Comparison of ENCODE assay signal across 8 cellular contexts in the genomic region with DNA sequence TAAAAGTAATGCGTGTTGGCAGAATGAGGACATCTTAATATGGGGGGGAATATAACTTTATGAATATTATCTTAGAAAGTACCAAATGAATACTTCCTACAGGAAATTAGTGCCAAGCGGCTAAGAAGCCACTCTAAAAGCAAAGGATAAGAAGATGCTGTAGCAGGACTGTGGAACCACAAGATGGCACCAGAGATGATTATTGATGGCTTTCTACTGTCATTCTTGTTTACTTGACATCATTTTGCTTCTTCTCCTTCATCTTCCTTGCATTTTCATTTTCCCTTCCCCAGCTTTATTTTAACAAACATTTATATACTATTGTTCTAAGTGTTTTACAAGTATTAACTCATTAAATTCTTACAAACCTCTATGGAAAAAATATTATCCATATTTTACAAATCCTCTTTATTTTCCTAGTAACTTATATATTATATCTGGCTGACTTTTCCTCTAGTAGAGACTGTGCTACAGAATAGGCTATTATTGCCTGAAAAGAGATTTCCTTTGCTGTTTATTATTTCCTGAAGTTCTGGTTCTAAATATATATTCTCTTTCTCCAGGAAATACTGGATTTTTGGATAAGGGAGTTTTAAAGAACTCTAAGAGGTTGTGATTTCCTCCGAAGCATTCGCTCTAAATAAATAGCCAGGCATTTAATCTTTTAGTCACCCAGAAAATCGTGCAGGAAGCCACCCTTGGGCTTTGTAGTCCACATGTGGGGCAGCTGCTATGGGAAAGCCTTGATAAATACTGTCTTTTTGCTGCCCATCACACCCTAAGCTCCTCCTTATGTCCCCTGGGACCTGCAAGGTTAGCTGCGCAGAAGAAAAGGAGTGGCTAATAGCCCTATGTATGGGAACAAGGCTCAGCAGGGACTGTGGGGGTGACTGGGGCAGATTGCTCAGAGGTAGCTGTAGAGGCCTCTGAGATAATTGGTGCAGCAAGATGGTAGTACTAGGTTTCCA. TPM values are rescaled to one million over a fixed set of nuclear protein-coding genes. Genes with fewer than 3 reads are reported as not detected.
DNase-seq lines count a peak whose midpoint lies in the region; ATAC-seq, FAIRE-seq and TF ChIP-seq lines count a peak whose summit lies in the region.

No MANE protein-coding gene starts in this region.

- H3K9me3 Mint-ChIP-seq in activated CD8-positive, alpha-beta T cell treated with anti-CD3 and anti-CD28 coated beads, Interleukin-2, amount 10 ng/mL, durations not matched to agents 7 days and 5 days (ENCODE audit: insufficient read depth): no peaks in the 10 kb centered on the region

- peak; percentile 55 for DNase-seq in EH (ENCODE audit: low read depth)
- peak; percentile 18 to 21 for DNase-seq in HAP-1 (ENCODE audit: low spot score in 2 of 2)
- peak; percentile 46 for DNase-seq in MM.1S
- peak; percentile 44 for DNase-seq in activated CD8-positive, alpha-beta T cell treated with anti-CD3 and anti-CD28 coated beads, Interleukin-2, amount 10 ng/mL, durations not matched to agents 7 days and 5 days
- DNase-seq in hippocampal formation (lab: John Stamatoyannopoulos, UW): no peak

- no peaks in the 10 kb centered on the region for H3K79me2 ChIP-seq in MM.1S (ENCODE audit: low read length)

- H3K4me3 ChIP-seq in HAP-1 (no peak overlapping the region), MM.1S (ENCODE audit: low read length) (no peak overlapping the region)

- H3K27ac Mint-ChIP-seq in activated CD8-positive, alpha-beta T cell treated with anti-CD3 and anti-CD28 coated beads, Interleukin-2, amount 10 ng/mL, durations not matched to agents 7 days and 5 days: no peak overlapping the region

- in situ Hi-C loops in HAP-1 (cut with MboI; ENCODE audit: low sequenced_read_pairs): no loop called here

- no peaks in the 10 kb centered on the region for H4K20me1 ChIP-seq in MM.1S (ENCODE audit: insufficient read depth, low read length)

- peaks cover 40% of the 10 kb centered on the region for H3K4me1 Mint-ChIP-seq in activated CD8-positive, alpha-beta T cell treated with anti-CD3 and anti-CD28 coated beads, Interleukin-2, amount 10 ng/mL, durations not matched to agents 7 days and 5 days (ENCODE audit: low read depth)

- H3K27me3 ChIP-seq in HAP-1 (ENCODE audit: low read depth) (no peaks in the 10 kb centered on the region), MM.1S (replicated peaks; ENCODE audit: insufficient read depth, low read length) (no peaks in the 10 kb centered on the region)

- H3K9me2 ChIP-seq in MM.1S (replicated peaks; ENCODE audit: insufficient read depth, low read length): no peaks in the 10 kb centered on the region

- H3K4me1 ChIP-seq in HAP-1: no peaks in the 10 kb centered on the region
- no peaks in the 10 kb centered on the region for H3K4me1 ChIP-seq in MM.1S (ENCODE audit: low read length)

- H2AFZ ChIP-seq in MM.1S (ENCODE audit: low read length): no peak overlapping the region

- peak; percentile 63 for ATAC-seq in activated CD8-positive, alpha-beta T cell treated with anti-CD3 and anti-CD28 coated beads, Interleukin-2, amount 10 ng/mL, durations not matched to agents 7 days and 5 days
- ATAC-seq in HG02571 (IDR thresholded peaks at IDR 0.05; ENCODE audit: unreplicated experiment): no peak

- no peak overlapping the region for H3K9ac ChIP-seq in MM.1S (ENCODE audit: low read length)

- peaks cover 4% of the 10 kb centered on the region for H3K36me3 Mint-ChIP-seq in activated CD8-positive, alpha-beta T cell treated with anti-CD3 and anti-CD28 coated beads, Interleukin-2, amount 10 ng/mL, durations not matched to agents 7 days and 5 days (ENCODE audit: low read depth)

- no peak overlapping the region for H3K27ac ChIP-seq in MM.1S (ENCODE audit: low read length)

- no peaks in the 10 kb centered on the region for H3K36me3 ChIP-seq in HAP-1 (replicated peaks)
- no peaks in the 10 kb centered on the region for H3K36me3 ChIP-seq in MM.1S (replicated peaks; ENCODE audit: insufficient read depth, low read length)

- H3K4me2 ChIP-seq in MM.1S (ENCODE audit: low read depth, low read length): no peak overlapping the region

- peak; percentile 58 for TF ChIP-seq CTCF in MM.1S (IDR thresholded peaks at IDR 0.05; ENCODE audit: low read length)

- no peaks in the 10 kb centered on the region for H3K9me3 ChIP-seq in HAP-1
- no peaks in the 10 kb centered on the region for H3K9me3 ChIP-seq in MM.1S (replicated peaks; ENCODE audit: insufficient read depth, low read length)

- peak; percentile 70 for FAIRE-seq in A204.1 (lab: Jason Lieb, UNC)
- FAIRE-seq in islet of Langerhans (lab: Jason Lieb, UNC): peak; percentile 60

- CTCF ChIA-PET in activated CD8-positive, alpha-beta T cell treated with anti-CD3 and anti-CD28 coated beads, Interleukin-2, amount 10 ng/mL, durations not matched to agents 7 days and 5 days (lab: Charles Lee): interaction anchor here (0.7 to 3.7 kb wide), 13 partner anchors 8 to 70 kb away, joined by 3 to 37 read pairs (median 6); partner anchors contain the start of genes ODR4 and TPR

- no peaks in the 10 kb centered on the region for H3K27me3 Mint-ChIP-seq in activated CD8-positive, alpha-beta T cell treated with anti-CD3 and anti-CD28 coated beads, Interleukin-2, amount 10 ng/mL, durations not matched to agents 7 days and 5 days (ENCODE audit: low read depth)

- H3F3A ChIP-seq in MM.1S (ENCODE audit: insufficient read depth, low read length): no peaks in the 10 kb centered on the region

- no peak overlapping the region for H3K4me3 Mint-ChIP-seq in activated CD8-positive, alpha-beta T cell treated with anti-CD3 and anti-CD28 coated beads, Interleukin-2, amount 10 ng/mL, durations not matched to agents 7 days and 5 days

- POLR2A ChIA-PET in activated CD8-positive, alpha-beta T cell treated with anti-CD3 and anti-CD28 coated beads, Interleukin-2, amount 10 ng/mL, durations not matched to agents 7 days and 5 days (lab: Charles Lee): interaction anchor here (1.1 to 1.4 kb wide), 2 partner anchors 16 to 20 kb away, joined by 3 to 5 read pairs; no protein-coding TSS in a partner anchor

RNA-seq across cellular contexts. Expression of gene PRG4, which starts 9.2 kb away (rescaled TPM):
- total RNA-seq in activated CD8-positive, alpha-beta T cell treated with anti-CD3 and anti-CD28 coated beads, Interleukin-2, amount 10 ng/mL, durations not matched to agents 7 days and 5 days: under 1 TPM; 0.05 to 0.13 TPM

Comparison
In these comparisons a context has a peak if more than half of its experiments do, and no peak if none do; other contexts are left out.
1. DNase-seq: peak in EH (single experiment), HAP-1 (2 of 2), MM.1S (single experiment) and activated CD8-positive, alpha-beta T cell treated with anti-CD3 and anti-CD28 coated beads, Interleukin-2, amount 10 ng/mL, durations not matched to agents 7 days and 5 days (single experiment); none in hippocampal formation (0 of 2).